In the genomic region with DNA sequence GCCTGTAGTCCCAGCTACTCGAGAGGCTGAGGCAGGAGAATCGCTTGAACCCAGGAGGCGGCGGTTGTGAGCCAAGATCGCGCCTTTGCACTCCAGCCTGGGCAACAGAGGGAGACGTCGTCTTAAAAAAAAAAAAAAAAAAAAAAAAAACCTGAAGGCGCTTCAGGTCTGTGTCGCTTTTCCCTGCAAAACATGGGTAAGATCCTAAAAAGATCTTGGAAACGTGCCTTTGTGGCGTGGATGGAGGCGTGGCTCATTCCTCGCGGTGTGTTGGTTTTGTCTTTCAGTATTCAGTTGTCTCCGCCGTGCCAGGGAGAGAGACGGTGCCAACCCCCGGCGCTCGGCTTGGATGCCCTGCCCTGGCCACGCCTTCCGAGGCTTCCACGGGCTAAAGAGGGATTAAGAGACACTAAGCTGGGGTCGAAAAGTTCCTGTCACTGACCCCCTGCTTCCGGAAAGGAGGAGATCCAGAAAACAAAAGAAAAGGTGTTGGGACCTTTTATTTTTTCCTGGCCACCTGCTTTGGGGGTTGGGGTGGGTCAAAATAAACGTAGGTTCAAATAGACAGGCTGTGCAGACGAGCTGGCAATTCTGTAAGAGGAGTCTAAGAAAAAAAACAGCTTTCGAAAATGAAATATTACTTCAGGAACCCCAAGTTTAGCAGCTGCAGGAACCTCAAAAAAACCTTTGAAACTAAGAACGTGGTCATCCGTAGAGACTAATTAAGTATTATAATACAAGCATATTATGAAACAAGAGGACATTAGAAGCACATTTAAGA, we compare ENCODE assay signal across 8 cellular contexts. TPM values are rescaled to one million over a fixed set of nuclear protein-coding genes. Genes with fewer than 3 reads are reported as not detected.
A peak's percentile ranks its signal among the peaks of the same experiment; 100 is the strongest.
DNase-seq lines count a peak whose midpoint lies in the region; ATAC-seq and TF ChIP-seq lines count a peak whose summit lies in the region.

No MANE protein-coding gene starts in this region.

- in situ Hi-C loops in brain microvascular endothelial cell (cut with HindIII; ENCODE audit: low pct_ligation_motif_present, low sequenced_read_pairs) = no loop called here

- no peaks in the 10 kb centered on the region for H3K27me3 ChIP-seq in brain microvascular endothelial cell (replicated peaks)

- peak; percentile 4 for DNase-seq in NCI-H2107 treated with DMSO at 0.1 percent for 48 hours (lab: John Stamatoyannopoulos, UW; ENCODE audit: unreplicated experiment)
- no peak for DNase-seq in NCI-H2107 (lab: John Stamatoyannopoulos, UW)
- DNase-seq in Jurkat, Clone E6-1 (ENCODE audit: low read depth, low spot score) = no peak
- DNase-seq in SK-N-MC (ENCODE audit: low read depth, low spot score) = no peak
- no peak for DNase-seq in brain microvascular endothelial cell
- DNase-seq in left colon = peak; percentile 68 to 79
- peak; percentile 30 for DNase-seq in stimulated activated CD4-positive, alpha-beta T cell treated with anti-CD3 and anti-CD28 coated beads, Interleukin-4, amount 100 ng/mL, for 24 hours
- DNase-seq in SIG-M5 treated with dmso at 0.1 percent for 504 hours (lab: John Stamatoyannopoulos, UW; ENCODE audit: unreplicated experiment) = no peak

- intact Hi-C loops in left colon (cut with DNase I, micrococcal nuclease) = no loop called here

- peak; percentile 45 for ATAC-seq in left colon

- no peaks in the 10 kb centered on the region for H3K9me3 ChIP-seq in SK-N-MC (ENCODE audit: low read depth, low read length)

- peak overlapping the region; percentile 83 for H3K4me3 ChIP-seq in Jurkat, Clone E6-1 (ENCODE audit: low read length)
- H3K4me3 ChIP-seq in SK-N-MC = peak overlapping the region; percentile 100
- peak overlapping the region; percentile 88 for H3K4me3 ChIP-seq in brain microvascular endothelial cell (ENCODE audit: low read depth, low read length)

- peak overlapping the region; percentile 49 for H3K9ac ChIP-seq in SK-N-MC (ENCODE audit: insufficient read length)

- TF ChIP-seq CTCF in brain microvascular endothelial cell (IDR thresholded peaks at IDR 0.05; ENCODE audit: low read depth, low read length, missing control alignments) = no peak

- H3K36me3 ChIP-seq in SK-N-MC (ENCODE audit: insufficient read depth, low read length) (no peaks in the 10 kb centered on the region), brain microvascular endothelial cell (replicated peaks) (no peaks in the 10 kb centered on the region)

- no peak overlapping the region for H3K27ac ChIP-seq in SK-N-MC
- no peak overlapping the region for H3K27ac ChIP-seq in brain microvascular endothelial cell

RNA-seq across cellular contexts. Expression of a gene that starts 1.1 kb away (rescaled TPM):
- polyA plus RNA-seq in Jurkat, Clone E6-1 (2012; ENCODE audit: insufficient read depth, insufficient read length) = 25.7 TPM
- 10 to 100 TPM; 32.9 to 33.2 TPM for total RNA-seq in left colon

Comparison
In these comparisons a context has a peak if more than half of its experiments do, and no peak if none do; other contexts are left out.
1. DNase-seq: peak in NCI-H2107 treated with DMSO at 0.1 percent for 48 hours (single experiment), left colon (2 of 2) and stimulated activated CD4-positive, alpha-beta T cell treated with anti-CD3 and anti-CD28 coated beads, Interleukin-4, amount 100 ng/mL, for 24 hours (single experiment); none in NCI-H2107 (single experiment), Jurkat, Clone E6-1 (single experiment), SK-N-MC (single experiment), brain microvascular endothelial cell (single experiment) and SIG-M5 treated with dmso at 0.1 percent for 504 hours (single experiment).
2. Peak in every context shown above with its lines, with median percentiles within 50 percentile points of each other: H3K4me3 ChIP-seq.